20 cellular contexts compared by ENCODE assay signal in the genomic region with DNA sequence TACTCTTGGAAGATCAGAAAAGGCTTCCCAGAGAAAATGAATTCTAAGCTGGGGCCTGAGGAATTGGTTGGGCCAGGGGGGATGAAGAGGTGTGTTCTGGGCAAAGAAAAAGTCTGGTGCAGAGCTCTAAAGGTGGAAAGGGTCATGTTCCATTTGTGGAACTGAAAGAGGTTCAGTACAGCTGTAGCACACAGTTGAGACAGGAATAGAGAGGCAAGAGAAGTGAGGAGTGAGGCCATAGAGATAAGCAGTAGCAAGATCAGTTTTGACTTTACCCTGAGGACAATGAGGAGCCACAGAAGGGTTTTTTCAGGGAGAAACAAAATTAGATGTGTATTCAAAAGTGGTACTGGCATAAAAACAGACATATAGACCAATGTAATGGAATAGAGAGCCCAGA. TPM values are rescaled to one million over a fixed set of nuclear protein-coding genes. Genes with fewer than 3 reads are reported as not detected.
DNase-seq lines count a peak whose midpoint lies in the region; ATAC-seq and TF ChIP-seq lines count a peak whose summit lies in the region.
"Had no signal": no experiment of that assay in that cellular context is flagged by ENCODE, and none has a peak within 500 bp of the region (broad histone marks: within the 10 kb centered on the region; RNA-seq: fewer than 3 reads in every experiment).

No MANE protein-coding gene starts in this region.

- H3K27me3 ChIP-seq in BLaER1 treated with 17β-estradiol and CSF1 and Interleukin-3, amounts not matched to agents 10 nM and 100 nM, result no peaks in the 10 kb centered on the region
- H3K27me3 ChIP-seq in lower lobe of right lung (ENCODE audit: low read depth) (no peaks in the 10 kb centered on the region), A673 (replicated peaks; ENCODE audit: insufficient read depth, low read depth, low read length, poor library complexity) (no peaks in the 10 kb centered on the region)
- H3K27me3 ChIP-seq: heart left ventricle, pancreas had no signal

- H3K4me2 ChIP-seq in BLaER1 treated with 17β-estradiol and CSF1 and Interleukin-3, amounts not matched to agents 10 nM and 100 nM, result peak overlapping the region in 6 of 11 experiments; percentile 3 to 57 (median 24); a peak in 6 of 22 replicates
- H3K4me2 ChIP-seq: KMS-11, smooth muscle cell had no signal

- H4K20me1 ChIP-seq in BLaER1 treated with 17β-estradiol and CSF1 and Interleukin-3, amounts not matched to agents 10 nM and 100 nM, result no peaks in the 10 kb centered on the region

- intact Hi-C loops in lower lobe of right lung (cut with DNase I), result no loop called here
- intact Hi-C loops in A673 (cut with micrococcal nuclease; ENCODE audit: unreplicated experiment), result no loop called here

- peaks cover 0 to 23% (median 3%) of the 10 kb centered on the region in 10 experiments; a peak in 8 of 20 replicates for H3K4me1 ChIP-seq in BLaER1 treated with 17β-estradiol and CSF1 and Interleukin-3, amounts not matched to agents 10 nM and 100 nM
- H3K4me1 ChIP-seq in lower lobe of right lung, result peaks cover 5% of the 10 kb centered on the region
- peaks cover 2% of the 10 kb centered on the region for H3K4me1 ChIP-seq in A673 (ENCODE audit: insufficient read depth, low read length, poor library complexity, severe bottlenecking)

- no peak for DNase-seq in SKM-1 treated with dmso at 0.1 percent for 144 hours (lab: John Stamatoyannopoulos, UW; ENCODE audit: unreplicated experiment)
- DNase-seq in lower lobe of right lung, result no peak
- DNase-seq in A673 (ENCODE audit: low spot score), result no peak
- no peak for DNase-seq in C1 segment of cervical spinal cord (lab: John Stamatoyannopoulos, UW)
- DNase-seq: activated T-cell treated with anti-CD3 and anti-CD28 coated beads, Interleukin-2, amount 50 U/mL, for 24 hours; COR-L47; GF-D8; heart left ventricle; kidney; NCI-H1436 treated with DMSO at 0.1 percent for 48 hours; NCI-H446; pancreas had no signal

- CTCF ChIA-PET in A673 (lab: Charles Lee), result no interaction called here

- TF ChIP-seq CTCF in lower lobe of right lung (IDR thresholded peaks at IDR 0.05), result no peak
- TF ChIP-seq CTCF in A673 (conservative IDR thresholded peaks at IDR 0.05; ENCODE audit: low read depth, low read length), result no peak

- peak; percentile 47 for ATAC-seq in GM18870 (IDR thresholded peaks at IDR 0.05; ENCODE audit: unreplicated experiment)
- ATAC-seq in GM21619 (IDR thresholded peaks at IDR 0.05; ENCODE audit: unreplicated experiment), result peak; percentile 73
- ATAC-seq in HG03175 (IDR thresholded peaks at IDR 0.05; ENCODE audit: unreplicated experiment), result peak; percentile 61
- ATAC-seq in lower lobe of right lung, result no peak
- ATAC-seq: heart left ventricle, pancreas had no signal

- H3K36me3 ChIP-seq in BLaER1 treated with 17β-estradiol and CSF1 and Interleukin-3, amounts not matched to agents 10 nM and 100 nM, result no peaks in the 10 kb centered on the region
- no peaks in the 10 kb centered on the region for H3K36me3 ChIP-seq in lower lobe of right lung
- no peaks in the 10 kb centered on the region for H3K36me3 ChIP-seq in A673 (ENCODE audit: insufficient read depth, low read length, poor library complexity, severe bottlenecking)
- H3K36me3 ChIP-seq: heart left ventricle, pancreas had no signal

- no peak overlapping the region for H3K9ac ChIP-seq in BLaER1 treated with 17β-estradiol and CSF1 and Interleukin-3, amounts not matched to agents 10 nM and 100 nM
- H3K9ac ChIP-seq: KMS-11 had no signal

- H3K27ac ChIP-seq in BLaER1 treated with 17β-estradiol and CSF1 and Interleukin-3, amounts not matched to agents 10 nM and 100 nM, result no peak overlapping the region
- H3K27ac ChIP-seq in lower lobe of right lung (no peak overlapping the region), A673 (ENCODE audit: low read depth, low read length, poor library complexity, severe bottlenecking) (no peak overlapping the region)
- H3K27ac ChIP-seq: epithelial cell of prostate, heart left ventricle, KMS-11, pancreas had no signal

- POLR2A ChIA-PET in A673 (lab: Charles Lee; ENCODE audit: low non-redundant PET), result no interaction called here

- no TSS peak for BruUV-seq in A673 (replicated peaks; lab: Mats Ljungman, UMichigan)

- no peaks in the 10 kb centered on the region for H3K9me3 ChIP-seq in BLaER1 treated with 17β-estradiol and CSF1 and Interleukin-3, amounts not matched to agents 10 nM and 100 nM (replicated peaks in 1 of 11)
- no peaks in the 10 kb centered on the region for H3K9me3 ChIP-seq in lower lobe of right lung
- H3K9me3 ChIP-seq in A673 (ENCODE audit: low read depth, low read length, poor library complexity, severe bottlenecking), result no peaks in the 10 kb centered on the region
- H3K9me3 ChIP-seq: heart left ventricle, pancreas had no signal

- H3K4me3 ChIP-seq in BLaER1 treated with 17β-estradiol and CSF1 and Interleukin-3, amounts not matched to agents 10 nM and 100 nM, result no peak overlapping the region
- H3K4me3 ChIP-seq in lower lobe of right lung (no peak overlapping the region), A673 (ENCODE audit: low read depth, low read length, poor library complexity, severe bottlenecking) (no peak overlapping the region)
- H3K4me3 ChIP-seq: heart left ventricle, pancreas, smooth muscle cell had no signal

RNA-seq across cellular contexts. Expression of gene MUTYH, which starts 30.3 kb away (rescaled TPM):
- total RNA-seq in lower lobe of right lung (23.7 TPM), A673 (2021) (26.7 and 26.8 TPM in 2 replicates)

RNA-seq across cellular contexts. Expression of gene TOE1, which starts 30.6 kb away (rescaled TPM):
- total RNA-seq in lower lobe of right lung (11.5 TPM), A673 (2021) (20.6 TPM in 2 replicates)

RNA-seq across cellular contexts. Expression of gene HPDL, which starts 43.9 kb away (rescaled TPM):
- total RNA-seq in lower lobe of right lung (not detected), A673 (2021) (7.3 and 7.8 TPM in 2 replicates)
- total RNA-seq: SK-MEL-5, smooth muscle cell had no signal

Comparison
In these comparisons a context has a peak if more than half of its experiments do, and no peak if none do; other contexts are left out.
1. ATAC-seq: peak in GM18870 (single experiment), GM21619 (single experiment) and HG03175 (single experiment); none in lower lobe of right lung (0 of 2).